ENCODE assay signal across 8 cellular contexts in genomic region chr6:70955441-70956190, GRCh38. TPM values are rescaled to one million over a fixed set of nuclear protein-coding genes. Genes with fewer than 3 reads are reported as not detected.
DNase-seq lines count a peak whose midpoint lies in the region; ATAC-seq and TF ChIP-seq lines count a peak whose summit lies in the region.

No MANE protein-coding gene starts in this region.

- H3K27me3 Mint-ChIP-seq in natural killer cell (ENCODE audit: low read depth in 2 of 2) = peaks cover 47 to 53% of the 10 kb centered on the region in 2 donors

- peak overlapping the region; percentile 92 for H3K4me2 ChIP-seq in PC-3 (ENCODE audit: low read length)

- no peaks in the 10 kb centered on the region for H3K9me3 ChIP-seq in HUES64 (ENCODE audit: insufficient read depth, low read depth, low read length)
- H3K9me3 ChIP-seq in PC-3 (ENCODE audit: low read length) = no peaks in the 10 kb centered on the region

- H3K4me1 ChIP-seq in HUES64 (ENCODE audit: insufficient read depth, low read length) = no peaks in the 10 kb centered on the region
- H3K4me1 ChIP-seq in PC-3 (ENCODE audit: insufficient read depth, low read length) = peaks cover 3% of the 10 kb centered on the region; the same call in 1 of the 2 replicates

- H4K20me1 ChIP-seq in PC-3 (ENCODE audit: low read length) = no peaks in the 10 kb centered on the region

- no peaks in the 10 kb centered on the region for H3K9me2 ChIP-seq in PC-3 (replicated peaks; ENCODE audit: low read length)

- H3K27ac Mint-ChIP-seq in natural killer cell = no peak overlapping the region
- peak overlapping the region; percentile 54 for H3K27ac Mint-ChIP-seq in stimulated activated effector memory CD8-positive, alpha-beta T cell treated with anti-CD3 and anti-CD28 coated beads, Interleukin-12 subunit alpha, Interleukin-12 subunit beta, amount 100 ng/mL, for 72 hours

- H3K36me3 ChIP-seq in HUES64 (ENCODE audit: insufficient read depth, low read length) (no peaks in the 10 kb centered on the region), PC-3 (ENCODE audit: low read depth, low read length) (no peaks in the 10 kb centered on the region)

- no peaks in the 10 kb centered on the region for H3K79me2 ChIP-seq in PC-3 (ENCODE audit: low read length)

- no peaks in the 10 kb centered on the region for H3K9me3 Mint-ChIP-seq in natural killer cell
- H3K9me3 Mint-ChIP-seq in stimulated activated effector memory CD8-positive, alpha-beta T cell treated with anti-CD3 and anti-CD28 coated beads, Interleukin-12 subunit alpha, Interleukin-12 subunit beta, amount 100 ng/mL, for 72 hours = no peaks in the 10 kb centered on the region

- POLR2A ChIA-PET in PC-3 (lab: Charles Lee; ENCODE audit: unreplicated experiment) = no interaction called here

- no peaks in the 10 kb centered on the region for H3K36me3 Mint-ChIP-seq in natural killer cell
- H3K36me3 Mint-ChIP-seq in stimulated activated effector memory CD8-positive, alpha-beta T cell treated with anti-CD3 and anti-CD28 coated beads, Interleukin-12 subunit alpha, Interleukin-12 subunit beta, amount 100 ng/mL, for 72 hours = no peaks in the 10 kb centered on the region

- H3K27ac ChIP-seq in HUES64 (ENCODE audit: low read depth, low read length) (no peak overlapping the region), PC-3 (ENCODE audit: low read length) (no peak overlapping the region)

- BruUV-seq in PC-3 (replicated peaks; lab: Mats Ljungman, UMichigan) = no TSS peak

- ATAC-seq in GM21528 (IDR thresholded peaks at IDR 0.05; ENCODE audit: low FRiP score, unreplicated experiment) (peak; percentile 96), PC-3 (peak; percentile 91), natural killer cell (peak; percentile 88 to 96 (median 94))
- peak; percentile 90 for ATAC-seq in stimulated activated effector memory CD8-positive, alpha-beta T cell treated with anti-CD3 and anti-CD28 coated beads, Interleukin-12 subunit alpha, Interleukin-12 subunit beta, amount 100 ng/mL, for 72 hours

- WGBS in HUES64 = under 1% methylated on average over 65 of the region's 65 CpGs

- H3K27me3 ChIP-seq in HUES64 (ENCODE audit: insufficient read depth, low read length) (peaks cover 85% of the 10 kb centered on the region), PC-3 (ENCODE audit: low read length) (peaks cover 60% of the 10 kb centered on the region)

- H3F3A ChIP-seq in PC-3 (ENCODE audit: low read length, unreplicated experiment) = no peaks in the 10 kb centered on the region

- 0 out of 2 replicates have a peak overlapping the region, but pooled peaks have one; percentile 14 for H3K9ac ChIP-seq in HUES64 (ENCODE audit: low read depth, low read length)
- H3K9ac ChIP-seq in PC-3 (ENCODE audit: low read length) = no peak overlapping the region

- peak overlapping the region; percentile 74; the same call in 1 of the 2 replicates for H2AFZ ChIP-seq in PC-3 (ENCODE audit: low read length)

- H3K4me1 Mint-ChIP-seq in natural killer cell = peaks cover 11 to 16% of the 10 kb centered on the region in 2 donors
- peaks cover 24% of the 10 kb centered on the region for H3K4me1 Mint-ChIP-seq in stimulated activated effector memory CD8-positive, alpha-beta T cell treated with anti-CD3 and anti-CD28 coated beads, Interleukin-12 subunit alpha, Interleukin-12 subunit beta, amount 100 ng/mL, for 72 hours

- CTCF ChIA-PET in PC-3 (lab: Charles Lee) = interaction anchor here (0.5 to 1.1 kb wide), 5 partner anchors 72 to 735 kb away, joined by 3 to 5 read pairs (median 3); no protein-coding TSS in a partner anchor

- H3K4me3 ChIP-seq in HUES64 (ENCODE audit: low read length) (peak overlapping the region; percentile 56), PC-3 (ENCODE audit: low read length) (peak overlapping the region; percentile 62), fibroblast of pulmonary artery (replicated peaks; ENCODE audit: low read depth, low read length) (peak overlapping the region; percentile 50)

- H3K4me3 Mint-ChIP-seq in natural killer cell = peak overlapping the region; percentile 87
- peak overlapping the region; percentile 82 for H3K4me3 Mint-ChIP-seq in stimulated activated effector memory CD8-positive, alpha-beta T cell treated with anti-CD3 and anti-CD28 coated beads, Interleukin-12 subunit alpha, Interleukin-12 subunit beta, amount 100 ng/mL, for 72 hours

- TF ChIP-seq CTCF in PC-3 (conservative IDR thresholded peaks at IDR 0.05; ENCODE audit: low read depth, low read length) (peak; percentile 73), fibroblast of pulmonary artery (IDR thresholded peaks at IDR 0.05; ENCODE audit: low read length, missing control alignments) (peak; percentile 65), natural killer cell (IDR thresholded peaks at IDR 0.05) (peak; percentile 69)

- intact Hi-C loops in PC-3 (cut with micrococcal nuclease) = loop anchor here (2.0 kb wide), 1 partner anchor 249 kb away; no protein-coding TSS in a partner anchor
- intact Hi-C loops in natural killer cell (cut with micrococcal nuclease) = loop anchor here (2.0 to 5.0 kb wide), 2 partner anchors 248 to 435 kb away; no protein-coding TSS in a partner anchor

- DNase-seq in DMS 273 treated with DMSO at 0.1 percent for 48 hours (lab: John Stamatoyannopoulos, UW) (peak; percentile 70), PC-3 (peak; percentile 73), activated T-helper 1 cell treated with Interleukin-2 at 50 U/mL for 16 hours (ENCODE audit: low read depth) (peak; percentile 70), fibroblast of pulmonary artery (ENCODE audit: low read depth) (peak; percentile 73), natural killer cell (peak; percentile 71)
- DNase-seq in stimulated activated effector memory CD8-positive, alpha-beta T cell treated with anti-CD3 and anti-CD28 coated beads, Interleukin-12 subunit alpha, Interleukin-12 subunit beta, amount 100 ng/mL, for 72 hours (ENCODE audit: low spot score in 2 of 2) = peak; percentile 83 to 93

RNA-seq across cellular contexts. Expression of gene B3GAT2, which starts 1.2 kb away (rescaled TPM):
- 0.80 TPM for polyA plus RNA-seq in HUES64 (2013, experiment 1 of 2)
- polyA plus RNA-seq in HUES64 (2013, experiment 2 of 2) = 0.89 TPM
- total RNA-seq in PC-3 (2014; rRNA removed) = not detected in 2 replicates
- not detected for total RNA-seq in natural killer cell
